Comparison of ENCODE assay signal across 1 cellular context in the genomic region with DNA sequence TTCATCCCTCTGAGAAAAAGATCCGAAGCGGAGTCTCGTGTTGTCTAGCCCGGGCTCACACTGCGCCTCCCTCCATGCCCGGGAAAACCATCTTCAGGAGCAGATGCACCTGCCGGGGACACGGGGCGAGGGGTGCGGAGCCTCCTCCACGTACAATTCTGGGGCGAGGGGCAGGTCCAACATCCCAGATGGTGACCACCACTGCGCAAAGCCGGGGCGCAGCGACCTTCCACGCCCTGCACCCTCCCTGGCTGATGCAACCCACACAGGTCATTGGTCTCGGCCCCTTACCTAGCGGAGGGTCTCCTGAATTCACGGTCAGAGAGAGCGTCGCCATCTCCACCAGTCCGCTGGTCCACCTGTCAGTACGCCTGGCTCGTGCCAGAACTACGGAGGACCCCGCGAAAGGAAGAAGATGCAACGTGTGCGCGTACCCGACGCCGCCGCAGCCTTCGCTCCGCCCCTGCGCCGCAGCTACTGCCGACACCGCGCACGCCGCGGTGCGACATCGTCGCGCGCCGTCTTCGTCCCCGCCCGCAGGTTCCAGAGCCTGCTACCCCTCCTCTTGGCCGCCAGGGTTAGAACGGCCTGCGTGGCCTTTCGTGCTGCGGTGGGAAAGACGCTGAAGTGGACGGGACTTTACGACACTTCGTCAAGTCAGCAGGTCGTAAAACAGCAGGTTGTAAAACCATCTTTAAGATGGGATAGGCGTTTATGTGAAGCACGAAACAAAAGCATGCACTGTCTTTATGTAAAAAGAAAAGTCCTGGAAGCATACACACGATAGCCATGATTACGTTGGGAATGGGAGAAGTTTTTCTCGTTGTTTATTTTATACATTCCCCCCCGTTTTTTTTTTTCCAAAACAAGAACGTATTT.
TF ChIP-seq lines count a peak whose summit lies in the region.

Gene EPRS1 (minus strand): TSS at position 454 of the 879 bp plus-strand sequence. CDS start 117 bp downstream, at position 337.

TF ChIP-seq in HepG2, 621 proteins besides CTCF, POLR2A, EP300 and RAD21 (continued from another document and continues in another):
- TF ChIP-seq, protein P1, sequence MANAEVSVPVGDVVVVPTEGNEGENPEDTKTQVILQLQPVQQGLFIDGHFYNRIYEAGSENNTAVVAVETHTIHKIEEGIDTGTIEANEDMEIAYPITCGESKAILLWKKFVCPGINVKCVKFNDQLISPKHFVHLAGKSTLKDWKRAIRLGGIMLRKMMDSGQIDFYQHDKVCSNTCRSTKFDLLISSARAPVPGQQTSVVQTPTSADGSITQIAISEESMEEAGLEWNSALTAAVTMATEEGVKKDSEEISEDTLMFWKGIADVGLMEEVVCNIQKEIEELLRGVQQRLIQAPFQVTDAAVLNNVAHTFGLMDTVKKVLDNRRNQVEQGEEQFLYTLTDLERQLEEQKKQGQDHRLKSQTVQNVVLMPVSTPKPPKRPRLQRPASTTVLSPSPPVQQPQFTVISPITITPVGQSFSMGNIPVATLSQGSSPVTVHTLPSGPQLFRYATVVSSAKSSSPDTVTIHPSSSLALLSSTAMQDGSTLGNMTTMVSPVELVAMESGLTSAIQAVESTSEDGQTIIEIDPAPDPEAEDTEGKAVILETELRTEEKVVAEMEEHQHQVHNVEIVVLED (CRISPR knock-in tag; IDR thresholded peaks at IDR 0.05; ENCODE audit: borderline replicate concordance), result peak; percentile 99
- TF ChIP-seq ZNF317 (CRISPR knock-in tag; IDR thresholded peaks at IDR 0.05) (no peak; the same call in 1 of the 2 replicates), HMGXB3 (CRISPR knock-in tag; IDR thresholded peaks at IDR 0.05; ENCODE audit: borderline replicate concordance) (no peak; the same call in 1 of the 2 replicates), ZNF430 (CRISPR knock-in tag; IDR thresholded peaks at IDR 0.05) (peak; percentile 96), ZBTB37 (CRISPR knock-in tag; IDR thresholded peaks at IDR 0.05) (no peak; the same call in 1 of the 2 replicates), BHLHE40 (IDR thresholded peaks at IDR 0.05; ENCODE audit: low read length) (peak; percentile 46; the same call in 1 of the 2 replicates), ZSCAN25 (CRISPR knock-in tag; IDR thresholded peaks at IDR 0.05) (peak; percentile 23; the same call in 1 of the 2 replicates), E2F5 (CRISPR knock-in tag; conservative IDR thresholded peaks at IDR 0.05) (peak; percentile 76; the same call in 1 of the 2 replicates), GLI4 (CRISPR knock-in tag; IDR thresholded peaks at IDR 0.05; ENCODE audit: borderline replicate concordance) (no peak; the same call in 1 of the 2 replicates), ZNF496 (CRISPR knock-in tag; IDR thresholded peaks at IDR 0.05; ENCODE audit: insufficient replicate concordance) (no peak), NR2F2 (IDR thresholded peaks at IDR 0.05; ENCODE audit: borderline replicate concordance, low read depth) (no peak; the same call in 1 of the 2 replicates), ATF6 (CRISPR knock-in tag; conservative IDR thresholded peaks at IDR 0.05) (no peak), ZFP36L1 (CRISPR knock-in tag; IDR thresholded peaks at IDR 0.05) (no peak), CENPX (CRISPR knock-in tag; IDR thresholded peaks at IDR 0.05) (no peak), HNF4A (CRISPR knock-in tag; IDR thresholded peaks at IDR 0.05) (peak; percentile 32; the same call in 1 of the 2 replicates), ZNF691 (CRISPR knock-in tag; IDR thresholded peaks at IDR 0.05; ENCODE audit: borderline replicate concordance, low read depth) (no peak; the same call in 1 of the 2 replicates), HNRNPUL1 (IDR thresholded peaks at IDR 0.05; ENCODE audit: low read depth, low read length) (no peak), KLF13 (CRISPR knock-in tag; IDR thresholded peaks at IDR 0.05) (no peak), ZNF451 (CRISPR knock-in tag; IDR thresholded peaks at IDR 0.05) (peak; percentile 81; the same call in 1 of the 2 replicates), RORA (CRISPR knock-in tag; IDR thresholded peaks at IDR 0.05) (no peak), ZNF780A (CRISPR knock-in tag; IDR thresholded peaks at IDR 0.05) (peak; percentile 54; the same call in 1 of the 2 replicates), ZNF343 (CRISPR knock-in tag; IDR thresholded peaks at IDR 0.05) (no peak; the same call in 1 of the 2 replicates), ZNF879 (CRISPR knock-in tag; IDR thresholded peaks at IDR 0.05) (no peak), HOMEZ (CRISPR knock-in tag; IDR thresholded peaks at IDR 0.05; ENCODE audit: low read depth) (peak; percentile 94), SAFB2 (CRISPR knock-in tag; IDR thresholded peaks at IDR 0.05; ENCODE audit: borderline replicate concordance, low read depth) (peak; percentile 87; the same call in 1 of the 2 replicates), MIXL1 (CRISPR knock-in tag; IDR thresholded peaks at IDR 0.05) (peak; percentile 83), SYNCRIP (IDR thresholded peaks at IDR 0.05; ENCODE audit: insufficient read depth, low read depth, low read length) (no peak), ZNF792 (CRISPR knock-in tag; IDR thresholded peaks at IDR 0.05) (peak; percentile 98), AHDC1 (CRISPR knock-in tag; IDR thresholded peaks at IDR 0.05; ENCODE audit: borderline replicate concordance) (no peak), MXD4 (CRISPR knock-in tag; IDR thresholded peaks at IDR 0.05) (peak; percentile 91), HBP1 (CRISPR knock-in tag; IDR thresholded peaks at IDR 0.05; ENCODE audit: low read depth) (peak; percentile 83), ARNT (IDR thresholded peaks at IDR 0.05) (no peak)
